In genomic region chr19:38515906-38516305, GRCh38 we compare ENCODE assay signal across 29 cellular contexts.
"Had no signal": no experiment of that assay in that cellular context is flagged by ENCODE, and none has a peak within 500 bp of the region (broad histone marks: within the 10 kb centered on the region; RNA-seq: fewer than 3 reads in every experiment).

No MANE protein-coding gene starts in this region.

- DNase-seq: activated CD4-positive, alpha-beta memory T cell treated with anti-CD3 and anti-CD28 coated beads for 36 hours; activated CD4-positive, alpha-beta T cell treated with anti-CD3 and anti-CD28 coated beads, Interleukin-2, amount 10 ng/mL, durations not matched to agents 24 days and 14 days; activated CD4-positive, CD25-positive, alpha-beta regulatory T cell treated with anti-CD3 and anti-CD28 coated beads, Interleukin-2, amount 50 U/mL, for 72 hours; activated CD8-positive, alpha-beta memory T cell treated with anti-CD3 and anti-CD28 coated beads, Interleukin-2, amount 50 U/mL, for 4 hours; activated effector memory CD4-positive, alpha-beta T cell treated with anti-CD3 and anti-CD28 coated beads, Interleukin-2, amount 50 U/mL, for 16 hours; activated naive CD4-positive, alpha-beta T cell treated with anti-CD3 and anti-CD28 coated beads for 36 hours; activated naive CD8-positive, alpha-beta T cell treated with anti-CD3 and anti-CD28 coated beads for 36 hours; activated T-cell treated with anti-CD3 and anti-CD28 coated beads, Interleukin-2, amount 50 U/mL, for 1 hour; brain microvascular endothelial cell; cortex of kidney; glutamatergic neuron; immature natural killer cell; kidney; left colon; mammary epithelial cell; naive thymus-derived CD8-positive, alpha-beta T cell; right lobe of liver; stimulated activated CD4-positive, alpha-beta T cell treated with anti-CD3 and anti-CD28 coated beads, Interleukin-12 subunit alpha, Interleukin-12 subunit beta, amount 100 ng/mL, for 4 hours; stimulated activated CD4-positive, alpha-beta T cell treated with anti-CD3 and anti-CD28 coated beads, Interleukin-4, amount 100 ng/mL, for 1 hour; SW 1271; T1000 had no signal

- H3K9me3 ChIP-seq: right lobe of liver, upper lobe of left lung, vagina had no signal

- H3K27ac ChIP-seq: brain microvascular endothelial cell, right lobe of liver, upper lobe of left lung, vagina had no signal

- H3K27me3 Mint-ChIP-seq: activated CD4-positive, alpha-beta memory T cell treated with anti-CD3 and anti-CD28 coated beads for 36 hours had no signal

- H3K4me3 ChIP-seq: right lobe of liver, skin epidermis, upper lobe of left lung, vagina had no signal

- H3K4me1 ChIP-seq: right lobe of liver, vagina had no signal

- H3K9me3 Mint-ChIP-seq: activated CD4-positive, alpha-beta memory T cell treated with anti-CD3 and anti-CD28 coated beads for 36 hours; activated CD4-positive, alpha-beta T cell treated with anti-CD3 and anti-CD28 coated beads, Interleukin-2, amount 10 ng/mL, durations not matched to agents 24 days and 14 days; activated naive CD4-positive, alpha-beta T cell treated with anti-CD3 and anti-CD28 coated beads for 36 hours; activated naive CD8-positive, alpha-beta T cell treated with anti-CD3 and anti-CD28 coated beads for 36 hours; activated T-helper 1 cell treated with anti-CD3 and anti-CD28 coated beads, Interleukin-12 subunit alpha, Interleukin-12 subunit beta, Interleukin-2, Interleukin-4 antibody, amounts not matched to agents 30 ng/mL and 10 ng/mL and 1 ng/mL, durations not matched to agents 14 hours and 24 hours and 36 hours; immature natural killer cell; naive thymus-derived CD8-positive, alpha-beta T cell; neural crest cell; stimulated activated naive CD8-positive, alpha-beta T cell treated with anti-CD3 and anti-CD28 coated beads, Interleukin-15, Interleukin-2, amounts not matched to agents 100 ng/mL and 50 ng/mL, for 24 hours; T-helper 1 cell treated with Interleukin-12 subunit alpha and Interleukin-12 subunit beta and Interleukin-4 antibody, amounts not matched to agents 30 μg/mL and 1 μg/mL, for 36 hours had no signal

- H3K4me3 Mint-ChIP-seq: activated CD4-positive, alpha-beta memory T cell treated with anti-CD3 and anti-CD28 coated beads for 36 hours; activated CD4-positive, alpha-beta T cell treated with anti-CD3 and anti-CD28 coated beads, Interleukin-2, amount 10 ng/mL, durations not matched to agents 24 days and 14 days; activated naive CD4-positive, alpha-beta T cell treated with anti-CD3 and anti-CD28 coated beads for 36 hours; activated naive CD8-positive, alpha-beta T cell treated with anti-CD3 and anti-CD28 coated beads for 36 hours; activated T-helper 1 cell treated with anti-CD3 and anti-CD28 coated beads, Interleukin-12 subunit alpha, Interleukin-12 subunit beta, Interleukin-2, Interleukin-4 antibody, amounts not matched to agents 30 ng/mL and 10 ng/mL and 1 ng/mL, durations not matched to agents 14 hours and 24 hours and 36 hours; immature natural killer cell; naive thymus-derived CD8-positive, alpha-beta T cell; neural crest cell; stimulated activated naive CD8-positive, alpha-beta T cell treated with anti-CD3 and anti-CD28 coated beads, Interleukin-15, Interleukin-2, amounts not matched to agents 100 ng/mL and 50 ng/mL, for 24 hours; T-helper 1 cell treated with Interleukin-12 subunit alpha and Interleukin-12 subunit beta and Interleukin-4 antibody, amounts not matched to agents 30 μg/mL and 1 μg/mL, for 36 hours had no signal

- H3K27ac Mint-ChIP-seq: activated CD4-positive, alpha-beta memory T cell treated with anti-CD3 and anti-CD28 coated beads for 36 hours; activated CD4-positive, alpha-beta T cell treated with anti-CD3 and anti-CD28 coated beads, Interleukin-2, amount 10 ng/mL, durations not matched to agents 24 days and 14 days; activated naive CD4-positive, alpha-beta T cell treated with anti-CD3 and anti-CD28 coated beads for 36 hours; activated naive CD8-positive, alpha-beta T cell treated with anti-CD3 and anti-CD28 coated beads for 36 hours; activated T-helper 1 cell treated with anti-CD3 and anti-CD28 coated beads, Interleukin-12 subunit alpha, Interleukin-12 subunit beta, Interleukin-2, Interleukin-4 antibody, amounts not matched to agents 30 ng/mL and 10 ng/mL and 1 ng/mL, durations not matched to agents 14 hours and 24 hours and 36 hours; stimulated activated naive CD8-positive, alpha-beta T cell treated with anti-CD3 and anti-CD28 coated beads, Interleukin-15, Interleukin-2, amounts not matched to agents 100 ng/mL and 50 ng/mL, for 24 hours; T-helper 1 cell treated with Interleukin-12 subunit alpha and Interleukin-12 subunit beta and Interleukin-4 antibody, amounts not matched to agents 30 μg/mL and 1 μg/mL, for 36 hours had no signal

- H3K36me3 ChIP-seq: brain microvascular endothelial cell, right lobe of liver, upper lobe of left lung, vagina had no signal

- H3K27me3 ChIP-seq: brain microvascular endothelial cell, right lobe of liver, upper lobe of left lung, vagina had no signal

- FAIRE-seq: astrocyte, kidney had no signal

- H3K36me3 Mint-ChIP-seq: activated CD4-positive, alpha-beta memory T cell treated with anti-CD3 and anti-CD28 coated beads for 36 hours; activated naive CD8-positive, alpha-beta T cell treated with anti-CD3 and anti-CD28 coated beads for 36 hours; immature natural killer cell; naive thymus-derived CD8-positive, alpha-beta T cell had no signal
